In the genomic region with DNA sequence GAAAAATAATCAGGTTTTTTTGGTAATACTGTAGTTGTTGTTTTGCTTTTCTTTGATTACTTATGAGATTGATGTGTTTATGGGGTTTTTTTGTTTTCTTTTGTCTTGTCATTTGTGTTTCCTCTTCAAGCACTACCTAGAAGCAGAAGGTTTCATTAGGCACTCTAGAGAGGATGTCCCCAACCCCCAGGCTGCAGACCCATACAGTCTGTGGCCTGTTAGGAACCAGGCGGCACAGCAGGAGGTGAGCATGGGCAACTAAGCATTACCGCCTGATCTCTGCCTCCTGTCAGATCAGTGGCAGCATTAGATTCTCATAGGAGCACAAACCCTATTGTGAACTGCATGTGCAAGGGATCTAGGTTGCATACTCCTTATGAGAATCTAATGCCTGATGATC, we compare ENCODE assay signal across 23 cellular contexts.
"Had no signal": no experiment of that assay in that cellular context is flagged by ENCODE, and none has a peak within 500 bp of the region (broad histone marks: within the 10 kb centered on the region; RNA-seq: fewer than 3 reads in every experiment).

No MANE protein-coding gene starts in this region.

- H3K27ac ChIP-seq: SJSA1, VCaP had no signal

- H3K4me1 Mint-ChIP-seq: activated naive CD8-positive, alpha-beta T cell treated with anti-CD3 and anti-CD28 coated beads for 36 hours had no signal

- H3K36me3 Mint-ChIP-seq: activated naive CD8-positive, alpha-beta T cell treated with anti-CD3 and anti-CD28 coated beads for 36 hours had no signal

- ATAC-seq: activated CD8-positive, alpha-beta T cell treated with anti-CD3 and anti-CD28 coated beads, Interleukin-2, amount 10 ng/mL, durations not matched to agents 7 days and 5 days; SK-N-SH treated with all-trans-retinoic acid at 6 μM for 48 hours had no signal

- H3K27me3 Mint-ChIP-seq: activated naive CD8-positive, alpha-beta T cell treated with anti-CD3 and anti-CD28 coated beads for 36 hours; activated T-cell treated with anti-CD3 and anti-CD28 coated beads, Interleukin-2, amount 50 U/mL, for 24 hours had no signal

- H3K4me1 ChIP-seq: SJSA1 had no signal

- DNase-seq: activated CD4-positive, alpha-beta T cell treated with anti-CD3 and anti-CD28 coated beads for 4 hours; activated CD4-positive, alpha-beta T cell treated with anti-CD3 and anti-CD28 coated beads, Interleukin-2, amount 50 U/mL, for 4 hours; activated CD8-positive, alpha-beta memory T cell treated with anti-CD3 and anti-CD28 coated beads, Interleukin-2, amount 50 U/mL, for 48 hours; activated CD8-positive, alpha-beta T cell treated with anti-CD3 and anti-CD28 coated beads, Interleukin-2, amount 10 ng/mL, durations not matched to agents 7 days and 5 days; activated effector memory CD4-positive, alpha-beta T cell treated with anti-CD3 and anti-CD28 coated beads, Interleukin-2, amount 50 U/mL, for 16 hours; activated naive CD4-positive, alpha-beta T cell treated with Interleukin-2 at 50 U/mL for 16 hours; activated naive CD8-positive, alpha-beta T cell treated with anti-CD3 and anti-CD28 coated beads for 36 hours; activated T-cell treated with anti-CD3 and anti-CD28 coated beads, Interleukin-2, amount 50 U/mL, for 24 hours; cerebellar nuclear complex; MG63; MV-4-11; NCI-H1092 treated with DMSO at 0.1 percent for 48 hours; NCI-H1417 treated with DMSO at 0.1 percent for 48 hours; NCI-H1694; NCI-H2029 treated with DMSO at 0.1 percent for 48 hours; NCI-H510A treated with DMSO at 0.1 percent for 48 hours; SHP77; T-helper 2 cell; T1000 had no signal

- H3K27ac Mint-ChIP-seq: activated CD8-positive, alpha-beta T cell treated with anti-CD3 and anti-CD28 coated beads, Interleukin-2, amount 10 ng/mL, durations not matched to agents 7 days and 5 days; activated naive CD8-positive, alpha-beta T cell treated with anti-CD3 and anti-CD28 coated beads for 36 hours; activated T-cell treated with anti-CD3 and anti-CD28 coated beads, Interleukin-2, amount 50 U/mL, for 24 hours; activated T-helper 1 cell treated with anti-CD3 and anti-CD28 coated beads, Interleukin-12 subunit alpha, Interleukin-12 subunit beta, Interleukin-2, Interleukin-4 antibody, amounts not matched to agents 30 ng/mL and 10 ng/mL and 1 ng/mL, durations not matched to agents 14 hours and 24 hours and 36 hours had no signal

- H3K27me3 ChIP-seq: MG63, SJSA1 had no signal

- H3K9me3 ChIP-seq: MG63, SJSA1 had no signal

- H3K4me3 ChIP-seq: MG63, SJSA1 had no signal

- H3K36me3 ChIP-seq: MG63, SJSA1 had no signal

- H3K4me3 Mint-ChIP-seq: activated CD8-positive, alpha-beta T cell treated with anti-CD3 and anti-CD28 coated beads, Interleukin-2, amount 10 ng/mL, durations not matched to agents 7 days and 5 days; activated naive CD8-positive, alpha-beta T cell treated with anti-CD3 and anti-CD28 coated beads for 36 hours; activated T-cell treated with anti-CD3 and anti-CD28 coated beads, Interleukin-2, amount 50 U/mL, for 24 hours; activated T-helper 1 cell treated with anti-CD3 and anti-CD28 coated beads, Interleukin-12 subunit alpha, Interleukin-12 subunit beta, Interleukin-2, Interleukin-4 antibody, amounts not matched to agents 30 ng/mL and 10 ng/mL and 1 ng/mL, durations not matched to agents 14 hours and 24 hours and 36 hours had no signal

- H3K9me3 Mint-ChIP-seq: activated naive CD8-positive, alpha-beta T cell treated with anti-CD3 and anti-CD28 coated beads for 36 hours; activated T-cell treated with anti-CD3 and anti-CD28 coated beads, Interleukin-2, amount 50 U/mL, for 24 hours; activated T-helper 1 cell treated with anti-CD3 and anti-CD28 coated beads, Interleukin-12 subunit alpha, Interleukin-12 subunit beta, Interleukin-2, Interleukin-4 antibody, amounts not matched to agents 30 ng/mL and 10 ng/mL and 1 ng/mL, durations not matched to agents 14 hours and 24 hours and 36 hours had no signal
